Comparison of ENCODE assay signal across 8 cellular contexts in genomic region chr5:176537608-176538504, GRCh38. TPM values are rescaled to one million over a fixed set of nuclear protein-coding genes. Genes with fewer than 3 reads are reported as not detected.
A peak's percentile ranks its signal among the peaks of the same experiment; 100 is the strongest.
DNase-seq lines count a peak whose midpoint lies in the region; ATAC-seq, FAIRE-seq and TF ChIP-seq lines count a peak whose summit lies in the region.

No MANE protein-coding gene starts in this region.

- H3K27ac Mint-ChIP-seq in activated CD4-positive, alpha-beta T cell treated with anti-CD3 and anti-CD28 coated beads for 36 hours: peak overlapping the region; percentile 97

- H3K9ac ChIP-seq in kidney (ENCODE audit: low read length in 2 of 2): peak overlapping the region; percentile 57 to 91

- TF ChIP-seq CTCF in choroid plexus epithelial cell (conservative IDR thresholded peaks at IDR 0.05; ENCODE audit: low read depth, low read length): no peak
- TF ChIP-seq CTCF in kidney (IDR thresholded peaks at IDR 0.05; ENCODE audit: borderline replicate concordance, extremely low read depth, insufficient read depth): no peak

- H3K4me3 Mint-ChIP-seq in activated CD4-positive, alpha-beta T cell treated with anti-CD3 and anti-CD28 coated beads for 36 hours: peak overlapping the region; percentile 97

- CTCF ChIA-PET in activated CD4-positive, alpha-beta T cell treated with anti-CD3 and anti-CD28 coated beads for 36 hours (lab: Charles Lee): interaction anchor here (0.6 to 1.5 kb wide), 5 partner anchors 13 to 121 kb away, joined by 3 to 8 read pairs (median 5); partner anchors contain the start of genes CLTB and FAF2

- peak; percentile 96 for FAIRE-seq in GM19239 (lab: Jason Lieb, UNC)
- FAIRE-seq in kidney (lab: Jason Lieb, UNC): peak; percentile 89

- intact Hi-C loops in activated CD4-positive, alpha-beta T cell treated with anti-CD3 and anti-CD28 coated beads for 36 hours (cut with DNase I, micrococcal nuclease): loop anchor here (1.0 to 5.0 kb wide), 16 partner anchors 90 to 1021 kb away; partner anchors contain the start of genes FAF2 (in 2 of the 2), KIAA1191 (in 2 of the 2), UIMC1 (in 2 of the 2) and CLTB (in 1 of the 2)
- intact Hi-C loops in kidney (cut with DNase I): no loop called here

- H3K36me3 Mint-ChIP-seq in activated CD4-positive, alpha-beta T cell treated with anti-CD3 and anti-CD28 coated beads for 36 hours (ENCODE audit: low read depth): peaks cover 16% of the 10 kb centered on the region

- peaks cover 13 to 40% of the 10 kb centered on the region in 2 donors for H3K4me1 ChIP-seq in kidney (ENCODE audit: control insufficient read depth in 1 of 2, insufficient read depth in 1 of 2, low read depth in 1 of 2, low read length in 2 of 2)

- peak; percentile 98 to 99 for DNase-seq in AML-193 (lab: John Stamatoyannopoulos, UW)
- peak; percentile 83 for DNase-seq in GM19239 (ENCODE audit: insufficient read length, low spot score)
- DNase-seq in NCI-H510A treated with DMSO at 0.1 percent for 48 hours (lab: John Stamatoyannopoulos, UW): peak; percentile 95
- DNase-seq in activated CD4-positive, alpha-beta T cell treated with anti-CD3 and anti-CD28 coated beads for 36 hours: peak; percentile 99
- peak; percentile 100 for DNase-seq in choroid plexus epithelial cell (ENCODE audit: low read depth)
- peak; percentile 100 for DNase-seq in kidney
- peak; percentile 98 for DNase-seq in stimulated activated CD4-positive, alpha-beta T cell treated with anti-CD3 and anti-CD28 coated beads, Interleukin-15, amount 100 ng/mL, for 24 hours

- H3K27ac ChIP-seq in kidney (ENCODE audit: low read depth in 2 of 2, low read length in 2 of 2): peak overlapping the region; percentile 96 to 98

- POLR2A ChIA-PET in activated CD4-positive, alpha-beta T cell treated with anti-CD3 and anti-CD28 coated beads for 36 hours (lab: Charles Lee): interaction anchor here (1.1 to 3.2 kb wide), 4 partner anchors 13 to 148 kb away, joined by 3 to 18 read pairs (median 4); partner anchors contain the start of gene FAF2

- H3K36me3 ChIP-seq in kidney (ENCODE audit: control insufficient read depth in 1 of 2, insufficient read depth in 2 of 2, low read length in 2 of 2): no peaks in the 10 kb centered on the region

- H3K4me3 ChIP-seq in choroid plexus epithelial cell (ENCODE audit: low read depth, low read length): peak overlapping the region; percentile 99
- H3K4me3 ChIP-seq in kidney (ENCODE audit: low read length in 2 of 2): peak overlapping the region; percentile 84 to 99

- H3K27me3 Mint-ChIP-seq in activated CD4-positive, alpha-beta T cell treated with anti-CD3 and anti-CD28 coated beads for 36 hours: no peaks in the 10 kb centered on the region

- peak; percentile 63 for ATAC-seq in HG03442 (IDR thresholded peaks at IDR 0.05; ENCODE audit: unreplicated experiment)
- ATAC-seq in activated CD4-positive, alpha-beta T cell treated with anti-CD3 and anti-CD28 coated beads for 36 hours: peak; percentile 75

- no peaks in the 10 kb centered on the region for H3K9me3 Mint-ChIP-seq in activated CD4-positive, alpha-beta T cell treated with anti-CD3 and anti-CD28 coated beads for 36 hours (ENCODE audit: low read depth)

- H3K4me1 Mint-ChIP-seq in activated CD4-positive, alpha-beta T cell treated with anti-CD3 and anti-CD28 coated beads for 36 hours: peaks cover 66% of the 10 kb centered on the region

- no peaks in the 10 kb centered on the region for H3K9me3 ChIP-seq in kidney (ENCODE audit: control insufficient read depth in 1 of 2, low read length in 2 of 2)

RNA-seq across cellular contexts. Expression of gene RNF44, which starts 0.7 kb away (rescaled TPM):
- total RNA-seq in activated CD4-positive, alpha-beta T cell treated with anti-CD3 and anti-CD28 coated beads for 36 hours: 10 to 100 TPM; 61.6 to 62.9 TPM
- total RNA-seq in kidney: 61.8 TPM
- polyA plus RNA-seq in kidney (ENCODE audit: insufficient read depth, low read depth, low replicate concordance): 12.5 TPM

RNA-seq across cellular contexts. Expression of gene CDHR2, which starts 11.3 kb away (rescaled TPM):
- under 1 TPM; 0.37 to 0.61 TPM for total RNA-seq in activated CD4-positive, alpha-beta T cell treated with anti-CD3 and anti-CD28 coated beads for 36 hours
- 4.2 TPM for total RNA-seq in kidney
- polyA plus RNA-seq in kidney (ENCODE audit: insufficient read depth, low read depth, low replicate concordance): 8.0 TPM

Comparison
In these comparisons a context has a peak if more than half of its experiments do, and no peak if none do; other contexts are left out.
1. Peak in every context shown above with its lines: DNase-seq, ATAC-seq, H3K4me3 ChIP-seq and H3K27ac ChIP-seq.